27 cellular contexts compared by ENCODE assay signal in the genomic region with DNA sequence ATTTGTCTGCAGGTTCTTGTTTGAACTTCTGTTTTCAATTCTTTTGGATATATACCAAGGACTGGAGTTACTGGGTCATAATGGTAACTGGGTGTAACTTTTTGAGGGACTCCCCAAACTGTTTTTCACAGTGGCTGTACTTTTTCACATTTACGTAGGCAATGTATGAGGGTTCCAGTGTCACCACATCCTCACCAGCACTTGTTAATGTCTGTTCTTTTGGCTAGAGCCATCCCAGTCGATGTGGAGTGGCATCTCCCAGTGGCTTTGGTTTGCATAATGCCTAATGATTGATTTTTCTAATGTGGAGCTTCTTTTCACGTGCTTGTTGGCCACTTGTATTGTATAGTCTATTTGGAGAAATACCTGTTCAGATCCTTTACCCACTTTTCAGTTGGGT.
"Had no signal": no experiment of that assay in that cellular context is flagged by ENCODE, and none has a peak within 500 bp of the region (broad histone marks: within the 10 kb centered on the region; RNA-seq: fewer than 3 reads in every experiment).

No MANE protein-coding gene starts in this region.

- H3K36me3 ChIP-seq: neural progenitor cell, ovary, right lobe of liver, sigmoid colon, stomach, thoracic aorta, thyroid gland, tibial nerve, upper lobe of left lung, vagina had no signal

- DNase-seq: occipital lobe; ovary; posterior cingulate gyrus; psoas muscle; right cardiac atrium; right lobe of liver; sigmoid colon; small intestine; stimulated activated CD4-positive, alpha-beta T cell treated with anti-CD3 and anti-CD28 coated beads, Interleukin-15, amount 100 ng/mL, for 24 hours; stimulated activated CD4-positive, alpha-beta T cell treated with anti-CD3 and anti-CD28 coated beads, Interleukin-2, amount 100 ng/mL, for 24 hours; stimulated activated CD4-positive, alpha-beta T cell treated with anti-CD3 and anti-CD28 coated beads, Interleukin-2, amount 100 ng/mL, for 48 hours; stimulated activated CD4-positive, alpha-beta T cell treated with anti-CD3 and anti-CD28 coated beads, Interleukin-4, amount 100 ng/mL, for 24 hours; stimulated activated naive B cell treated with anti-CD40 and anti-IgM and Interleukin-4, amounts not matched to agents 10 μg/mL and 1 μg/mL and 100 μg/mL, for 72 hours; stimulated activated naive CD4-positive, alpha-beta T cell treated with Interleukin-2 at 50 U/mL for 16 hours; stomach; thyroid gland; trophoblast cell; upper lobe of left lung had no signal

- H3K9me3 Mint-ChIP-seq: nephron; neural progenitor cell; stimulated activated effector memory CD8-positive, alpha-beta T cell treated with anti-CD3 and anti-CD28 coated beads, Interleukin-12 subunit alpha, Interleukin-12 subunit beta, amount 100 ng/mL, for 72 hours; stimulated activated naive B cell treated with anti-CD40 and anti-IgM and Interleukin-4, amounts not matched to agents 10 μg/mL and 1 μg/mL and 100 μg/mL, for 72 hours; stimulated activated naive CD8-positive, alpha-beta T cell treated with anti-CD3 and anti-CD28 coated beads, Interleukin-15, Interleukin-2, amounts not matched to agents 100 ng/mL and 50 ng/mL, for 24 hours had no signal

- H3K4me3 Mint-ChIP-seq: nephron; neural progenitor cell; stimulated activated effector memory CD8-positive, alpha-beta T cell treated with anti-CD3 and anti-CD28 coated beads, Interleukin-12 subunit alpha, Interleukin-12 subunit beta, amount 100 ng/mL, for 72 hours; stimulated activated naive B cell treated with anti-CD40 and anti-IgM and Interleukin-4, amounts not matched to agents 10 μg/mL and 1 μg/mL and 100 μg/mL, for 72 hours; stimulated activated naive CD8-positive, alpha-beta T cell treated with anti-CD3 and anti-CD28 coated beads, Interleukin-15, Interleukin-2, amounts not matched to agents 100 ng/mL and 50 ng/mL, for 24 hours had no signal

- H3K36me3 Mint-ChIP-seq: neural progenitor cell; stimulated activated effector memory CD8-positive, alpha-beta T cell treated with anti-CD3 and anti-CD28 coated beads, Interleukin-12 subunit alpha, Interleukin-12 subunit beta, amount 100 ng/mL, for 72 hours; stimulated activated naive B cell treated with anti-CD40 and anti-IgM and Interleukin-4, amounts not matched to agents 10 μg/mL and 1 μg/mL and 100 μg/mL, for 72 hours had no signal

- H3K4me3 ChIP-seq: neural progenitor cell, ovary, psoas muscle, right lobe of liver, sigmoid colon, stomach, thoracic aorta, thyroid gland, tibial nerve, upper lobe of left lung, vagina had no signal

- H3K9me3 ChIP-seq: ovary, psoas muscle, right lobe of liver, sigmoid colon, stomach, thoracic aorta, thyroid gland, tibial nerve, upper lobe of left lung, vagina had no signal

- H3K27ac ChIP-seq: neural progenitor cell, ovary, parathyroid adenoma, psoas muscle, right lobe of liver, sigmoid colon, stomach, thyroid gland, tibial nerve, upper lobe of left lung, vagina had no signal

- ATAC-seq: psoas muscle; right cardiac atrium; right lobe of liver; stimulated activated effector memory CD8-positive, alpha-beta T cell treated with anti-CD3 and anti-CD28 coated beads, Interleukin-12 subunit alpha, Interleukin-12 subunit beta, amount 100 ng/mL, for 72 hours; stimulated activated naive B cell treated with anti-CD40 and anti-IgM and Interleukin-4, amounts not matched to agents 10 μg/mL and 1 μg/mL and 100 μg/mL, for 72 hours had no signal

- H3K27me3 Mint-ChIP-seq: stimulated activated naive CD8-positive, alpha-beta T cell treated with anti-CD3 and anti-CD28 coated beads, Interleukin-15, Interleukin-2, amounts not matched to agents 100 ng/mL and 50 ng/mL, for 24 hours had no signal

- H3K27ac Mint-ChIP-seq: nephron; neural progenitor cell; progenitor cell of endocrine pancreas; stimulated activated effector memory CD8-positive, alpha-beta T cell treated with anti-CD3 and anti-CD28 coated beads, Interleukin-12 subunit alpha, Interleukin-12 subunit beta, amount 100 ng/mL, for 72 hours; stimulated activated naive B cell treated with anti-CD40 and anti-IgM and Interleukin-4, amounts not matched to agents 10 μg/mL and 1 μg/mL and 100 μg/mL, for 72 hours; stimulated activated naive CD8-positive, alpha-beta T cell treated with anti-CD3 and anti-CD28 coated beads, Interleukin-15, Interleukin-2, amounts not matched to agents 100 ng/mL and 50 ng/mL, for 24 hours had no signal

- H3K27me3 ChIP-seq: neural progenitor cell, ovary, right lobe of liver, sigmoid colon, stomach, thyroid gland, tibial nerve, upper lobe of left lung, vagina had no signal

- H3K4me1 ChIP-seq: neural progenitor cell, psoas muscle, right lobe of liver had no signal
